1 cellular context compared by ENCODE assay signal in genomic region chr18:36331541-36331971, GRCh38.
TF ChIP-seq lines count a peak whose summit lies in the region.

No MANE protein-coding gene starts in this region.

TF ChIP-seq in IMR-90, 13 proteins besides CTCF, POLR2A, EP300 and RAD21:
- no peak for TF ChIP-seq USF2 (IDR thresholded peaks at IDR 0.05; ENCODE audit: low read depth, low read length)
- TF ChIP-seq MXI1 (IDR thresholded peaks at IDR 0.05; ENCODE audit: borderline replicate concordance, low read depth, low read length): no peak
- no peak for TF ChIP-seq FOS (IDR thresholded peaks at IDR 0.05; ENCODE audit: low read depth, low read length)
- TF ChIP-seq ELK1 (IDR thresholded peaks at IDR 0.05; ENCODE audit: borderline replicate concordance, low read depth, low read length): no peak
- no peak for TF ChIP-seq CEBPB (IDR thresholded peaks at IDR 0.05; ENCODE audit: low read depth, low read length)
- no peak for TF ChIP-seq RFX5 (IDR thresholded peaks at IDR 0.05; ENCODE audit: low read depth, low read length)
- no peak for TF ChIP-seq MAFK (IDR thresholded peaks at IDR 0.05; ENCODE audit: low read depth, low read length)
